ENCODE assay signal across 1 cellular context in the genomic region with DNA sequence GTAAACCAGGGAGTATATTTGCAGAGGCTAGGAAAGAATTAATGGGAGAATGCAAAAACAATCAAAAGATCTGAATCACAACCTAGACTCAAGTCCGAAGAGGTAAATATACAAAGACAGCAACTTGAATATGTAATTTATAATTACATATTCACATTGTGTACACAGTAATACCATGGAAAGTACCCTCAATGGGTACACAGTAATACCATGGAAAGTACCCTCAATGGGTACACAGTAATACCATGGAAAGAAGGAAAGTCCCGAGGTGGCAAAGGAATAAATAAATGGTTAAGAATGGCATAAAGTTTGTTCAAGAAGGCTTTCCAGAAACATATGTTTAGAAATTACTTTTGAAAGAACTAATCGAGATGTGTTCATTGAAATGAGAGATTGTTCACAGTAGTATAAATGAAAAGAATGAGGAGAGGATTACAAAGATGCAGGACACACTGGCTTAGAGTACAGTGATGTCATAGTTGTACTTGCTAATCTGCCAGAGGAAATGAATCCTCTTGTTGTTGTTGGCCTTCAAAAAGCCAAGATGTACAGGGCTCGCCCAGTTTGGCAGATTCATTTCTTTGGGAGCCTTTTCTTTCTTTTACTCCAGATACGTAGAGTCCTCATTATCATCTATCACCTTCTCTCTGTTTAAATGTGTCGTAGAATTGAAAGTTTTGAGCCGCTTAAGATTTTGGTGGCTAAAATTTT.
TF ChIP-seq lines count a peak whose summit lies in the region.

No MANE protein-coding gene starts in this region.

TF ChIP-seq in A549, 52 proteins besides CTCF, POLR2A, EP300 and RAD21 (continued from another document):
- TF ChIP-seq SMC3 (IDR thresholded peaks at IDR 0.05), result no peak
- no peak for TF ChIP-seq CHD4 (IDR thresholded peaks at IDR 0.05; ENCODE audit: borderline replicate concordance)
- no peak for TF ChIP-seq PBX3 (IDR thresholded peaks at IDR 0.05)
- TF ChIP-seq TP53 (CRISPR knock-in tag; IDR thresholded peaks at IDR 0.05), result no peak
- no peak for TF ChIP-seq HMGXB4 (CRISPR knock-in tag; IDR thresholded peaks at IDR 0.05; ENCODE audit: borderline replicate concordance)
- TF ChIP-seq HOXB13 (CRISPR knock-in tag; IDR thresholded peaks at IDR 0.05; ENCODE audit: low read depth), result no peak
- no peak for TF ChIP-seq RARB (CRISPR knock-in tag; IDR thresholded peaks at IDR 0.05)
